In the genomic region with DNA sequence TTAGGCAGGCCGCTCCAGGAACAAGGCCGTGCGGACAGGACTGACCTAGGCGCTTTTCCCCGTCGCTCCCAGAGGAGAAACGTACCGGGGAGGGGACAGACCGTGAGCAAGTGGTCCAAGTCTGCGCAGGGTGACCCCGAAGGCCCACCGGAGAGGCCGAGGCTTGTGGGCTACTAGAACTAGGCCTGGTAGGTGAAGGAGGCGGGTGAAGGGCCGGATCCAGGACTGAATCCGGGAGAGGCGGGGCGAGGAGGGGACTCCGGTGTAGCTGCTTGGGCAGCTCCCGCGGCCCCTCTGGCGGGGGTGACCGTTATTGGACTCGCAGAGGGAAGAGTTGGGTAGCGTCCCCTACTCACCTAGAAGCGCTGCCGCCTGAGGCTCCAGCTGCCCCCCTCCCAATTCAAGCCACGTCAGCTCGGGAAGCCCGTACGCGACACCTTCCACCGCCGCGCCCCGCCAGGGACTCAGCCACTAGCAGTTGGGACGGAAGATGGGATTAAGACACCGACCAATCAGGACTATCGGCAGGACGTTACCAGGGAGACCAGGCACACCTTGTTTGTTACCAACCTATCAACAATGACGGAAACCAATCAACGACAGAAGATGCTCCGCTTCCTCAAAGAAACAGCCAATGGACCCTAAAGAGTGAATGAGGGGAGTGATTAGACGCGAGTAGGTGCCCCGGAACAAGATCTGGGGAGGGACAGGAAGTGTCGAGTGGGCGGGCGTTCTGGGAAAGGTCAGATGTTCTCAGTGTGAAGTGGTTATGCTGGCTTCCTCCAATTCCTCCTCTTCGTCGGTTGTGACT, we compare ENCODE assay signal across 8 cellular contexts.
A peak's percentile ranks its signal among the peaks of the same experiment; 100 is the strongest.
DNase-seq lines count a peak whose midpoint lies in the region; ATAC-seq and TF ChIP-seq lines count a peak whose summit lies in the region.

A gene with protein sequence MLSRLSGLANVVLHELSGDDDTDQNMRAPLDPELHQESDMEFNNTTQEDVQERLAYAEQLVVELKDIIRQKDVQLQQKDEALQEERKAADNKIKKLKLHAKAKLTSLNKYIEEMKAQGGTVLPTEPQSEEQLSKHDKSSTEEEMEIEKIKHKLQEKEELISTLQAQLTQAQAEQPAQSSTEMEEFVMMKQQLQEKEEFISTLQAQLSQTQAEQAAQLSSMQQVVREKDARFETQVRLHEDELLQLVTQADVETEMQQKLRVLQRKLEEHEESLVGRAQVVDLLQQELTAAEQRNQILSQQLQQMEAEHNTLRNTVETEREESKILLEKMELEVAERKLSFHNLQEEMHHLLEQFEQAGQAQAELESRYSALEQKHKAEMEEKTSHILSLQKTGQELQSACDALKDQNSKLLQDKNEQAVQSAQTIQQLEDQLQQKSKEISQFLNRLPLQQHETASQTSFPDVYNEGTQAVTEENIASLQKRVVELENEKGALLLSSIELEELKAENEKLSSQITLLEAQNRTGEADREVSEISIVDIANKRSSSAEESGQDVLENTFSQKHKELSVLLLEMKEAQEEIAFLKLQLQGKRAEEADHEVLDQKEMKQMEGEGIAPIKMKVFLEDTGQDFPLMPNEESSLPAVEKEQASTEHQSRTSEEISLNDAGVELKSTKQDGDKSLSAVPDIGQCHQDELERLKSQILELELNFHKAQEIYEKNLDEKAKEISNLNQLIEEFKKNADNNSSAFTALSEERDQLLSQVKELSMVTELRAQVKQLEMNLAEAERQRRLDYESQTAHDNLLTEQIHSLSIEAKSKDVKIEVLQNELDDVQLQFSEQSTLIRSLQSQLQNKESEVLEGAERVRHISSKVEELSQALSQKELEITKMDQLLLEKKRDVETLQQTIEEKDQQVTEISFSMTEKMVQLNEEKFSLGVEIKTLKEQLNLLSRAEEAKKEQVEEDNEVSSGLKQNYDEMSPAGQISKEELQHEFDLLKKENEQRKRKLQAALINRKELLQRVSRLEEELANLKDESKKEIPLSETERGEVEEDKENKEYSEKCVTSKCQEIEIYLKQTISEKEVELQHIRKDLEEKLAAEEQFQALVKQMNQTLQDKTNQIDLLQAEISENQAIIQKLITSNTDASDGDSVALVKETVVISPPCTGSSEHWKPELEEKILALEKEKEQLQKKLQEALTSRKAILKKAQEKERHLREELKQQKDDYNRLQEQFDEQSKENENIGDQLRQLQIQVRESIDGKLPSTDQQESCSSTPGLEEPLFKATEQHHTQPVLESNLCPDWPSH (N-terminal part only) (minus strand): TSS at position 466 of the 811 bp plus-strand sequence. CDS start 18,770 bp downstream, outside the sequence.

- H3F3A ChIP-seq in OCI-LY1 (ENCODE audit: insufficient read depth, low read length), result no peaks in the 10 kb centered on the region

- DNase-seq in DMS 273 (lab: John Stamatoyannopoulos, UW; ENCODE audit: unreplicated experiment), result peak; percentile 100
- DNase-seq in HuH-7 (ENCODE audit: low spot score), result peak; percentile 96
- peak; percentile 89 for DNase-seq in activated CD8-positive, alpha-beta memory T cell treated with anti-CD3 and anti-CD28 coated beads, Interleukin-2, amount 50 U/mL, for 4 hours
- peak; percentile 98 for DNase-seq in epidermal melanocyte (ENCODE audit: insufficient read length, low spot score)
- DNase-seq in midbrain (lab: John Stamatoyannopoulos, UW), result peak; percentile 99
- DNase-seq in stimulated activated CD8-positive, alpha-beta memory T cell treated with anti-CD3 and anti-CD28 coated beads, Interleukin-2, amount 100 ng/mL, for 1 hour (ENCODE audit: low read depth in 2 of 2), result peak; percentile 78 to 81

- no peaks in the 10 kb centered on the region for H3K9me2 ChIP-seq in OCI-LY1 (ENCODE audit: low read depth, low read length)

- H3K9ac ChIP-seq in OCI-LY1 (ENCODE audit: low read length), result peak within 1 kb of the TSS; percentile 86

- H3K79me2 ChIP-seq in OCI-LY1 (ENCODE audit: insufficient read depth, low read length), result peaks cover 10% of the 10 kb centered on the region; the same call in 1 of the 2 replicates

- no peaks in the 10 kb centered on the region for H3K27me3 ChIP-seq in OCI-LY1 (ENCODE audit: insufficient read depth, low read length)

- H2AFZ ChIP-seq in OCI-LY1 (ENCODE audit: low read length), result 0 out of 2 replicates have a peak within 1 kb of the TSS, but pooled peaks have one; percentile 52

- TF ChIP-seq CTCF in OCI-LY1 (IDR thresholded peaks at IDR 0.05; ENCODE audit: low read length), result no peak

- peak within 1 kb of the TSS; percentile 95 for H3K4me2 ChIP-seq in OCI-LY1 (ENCODE audit: low read length)

- H3K9me3 ChIP-seq in OCI-LY1 (ENCODE audit: low read length), result no peaks in the 10 kb centered on the region

- H3K4me1 ChIP-seq in OCI-LY1 (ENCODE audit: insufficient read depth, low read length, severe bottlenecking), result peaks cover 21% of the 10 kb centered on the region

- ATAC-seq in GM21526 (IDR thresholded peaks at IDR 0.05; ENCODE audit: low FRiP score, unreplicated experiment), result peak; percentile 96

- no peaks in the 10 kb centered on the region for H3K36me3 ChIP-seq in OCI-LY1 (ENCODE audit: insufficient read depth, low read length)

- no peak within 1 kb of the TSS for H3K27ac ChIP-seq in OCI-LY1 (ENCODE audit: low read depth, low read length, poor library complexity, severe bottlenecking)

- no peaks in the 10 kb centered on the region for H4K20me1 ChIP-seq in OCI-LY1 (ENCODE audit: insufficient read depth, low read length)

- H3K4me3 ChIP-seq in OCI-LY1 (ENCODE audit: low read depth, low read length, poor library complexity, severe bottlenecking), result peak within 1 kb of the TSS; percentile 94
